ENCODE assay signal across 8 cellular contexts in the genomic region with DNA sequence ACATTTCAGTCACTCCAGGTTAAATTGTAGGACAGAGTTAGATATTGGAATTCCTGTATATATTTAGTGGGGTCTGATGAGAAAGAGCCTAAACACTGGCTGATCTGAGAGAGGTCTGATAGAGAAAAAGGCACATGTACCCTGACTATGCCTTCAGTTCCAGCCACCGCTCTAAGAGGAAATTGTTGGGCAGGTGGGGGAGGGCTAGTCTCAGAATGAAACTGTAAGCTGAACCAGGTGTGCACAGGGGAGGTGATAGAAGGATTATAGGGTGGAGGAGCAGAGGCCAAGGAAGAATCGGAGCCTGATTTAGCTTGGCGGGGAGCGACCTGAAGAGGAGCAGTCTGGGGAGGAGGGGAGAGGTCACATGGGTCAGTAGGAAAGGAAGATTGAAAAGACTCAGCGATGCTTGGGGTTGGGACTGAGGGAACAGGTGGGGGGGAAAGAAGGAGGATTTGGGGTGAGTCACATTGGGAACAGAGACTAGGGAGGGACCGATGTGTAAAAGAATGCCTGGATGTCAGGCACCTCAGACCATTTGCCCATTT.
A peak's percentile ranks its signal among the peaks of the same experiment; 100 is the strongest.
DNase-seq lines count a peak whose midpoint lies in the region; ATAC-seq and TF ChIP-seq lines count a peak whose summit lies in the region.
"Not testable (repeated sequence)": the region's sequence is repeated elsewhere in the genome, so short reads cannot be mapped to it uniquely, and the experiment has no call there.

No MANE protein-coding gene starts in this region.

- DNase-seq in DND-41 = not testable (repeated sequence)
- DNase-seq in RPMI8226 = peak; percentile 82
- peak; percentile 54 for DNase-seq in activated CD4-positive, alpha-beta T cell treated with anti-CD3 and anti-CD28 coated beads, Interleukin-2, amount 10 ng/mL, durations not matched to agents 7 days and 5 days
- peak; percentile 34 for DNase-seq in activated T-cell treated with anti-CD3 and anti-CD28 coated beads, Interleukin-2, amount 50 U/mL, for 1 hour
- DNase-seq in activated naive CD4-positive, alpha-beta T cell treated with anti-CD3 and anti-CD28 coated beads, Interleukin-2, amount 50 U/mL, for 16 hours = peak; percentile 56
- peak; percentile 39 to 54 for DNase-seq in left colon
- DNase-seq in stimulated activated CD4-positive, alpha-beta T cell treated with anti-CD3 and anti-CD28 coated beads, Interleukin-12 subunit alpha, Interleukin-12 subunit beta, amount 100 ng/mL, for 4 hours = peak; percentile 20

- peak overlapping the region; percentile 2 for H3K4me3 Mint-ChIP-seq in activated CD4-positive, alpha-beta T cell treated with anti-CD3 and anti-CD28 coated beads, Interleukin-2, amount 10 ng/mL, durations not matched to agents 7 days and 5 days
- peak overlapping the region; percentile 27 for H3K4me3 Mint-ChIP-seq in stimulated activated memory B cell treated with anti-CD40 and anti-IgM and Interleukin-4, amounts not matched to agents 10 μg/mL and 1 μg/mL and 100 μg/mL, for 72 hours

- not testable (repeated sequence) for H3K4me3 ChIP-seq in DND-41 (ENCODE audit: low read depth in 1 of 2, low read length in 2 of 2)

- CTCF ChIA-PET in activated CD4-positive, alpha-beta T cell treated with anti-CD3 and anti-CD28 coated beads, Interleukin-2, amount 10 ng/mL, durations not matched to agents 7 days and 5 days (lab: Charles Lee) = interaction anchor here (1.1 kb wide), 1 partner anchor 223 kb away, joined by 6 read pairs; no protein-coding TSS in a partner anchor

- not testable (repeated sequence) for H3K27me3 ChIP-seq in DND-41 (ENCODE audit: insufficient read depth, low read length, poor library complexity)

- not testable (repeated sequence) for H3K27me3 Mint-ChIP-seq in activated CD4-positive, alpha-beta T cell treated with anti-CD3 and anti-CD28 coated beads, Interleukin-2, amount 10 ng/mL, durations not matched to agents 7 days and 5 days
- H3K27me3 Mint-ChIP-seq in stimulated activated memory B cell treated with anti-CD40 and anti-IgM and Interleukin-4, amounts not matched to agents 10 μg/mL and 1 μg/mL and 100 μg/mL, for 72 hours = peaks cover 11% of the 10 kb centered on the region

- not testable (repeated sequence) for H2AFZ ChIP-seq in DND-41 (ENCODE audit: low read depth, low read length)

- not testable (repeated sequence) for H3K4me2 ChIP-seq in DND-41 (ENCODE audit: insufficient read depth, low read length)

- H3K36me3 ChIP-seq in DND-41 (ENCODE audit: insufficient read depth, low read length) = not testable (repeated sequence)

- not testable (repeated sequence) for H3K79me2 ChIP-seq in DND-41 (ENCODE audit: insufficient read depth, low read length)

- 0 out of 2 replicates have a peak overlapping the region, but pooled peaks have one; percentile 60 for H3K27ac ChIP-seq in DND-41 (ENCODE audit: low read length)

- H3K27ac Mint-ChIP-seq in activated CD4-positive, alpha-beta T cell treated with anti-CD3 and anti-CD28 coated beads, Interleukin-2, amount 10 ng/mL, durations not matched to agents 7 days and 5 days = peak overlapping the region; percentile 55
- H3K27ac Mint-ChIP-seq in stimulated activated memory B cell treated with anti-CD40 and anti-IgM and Interleukin-4, amounts not matched to agents 10 μg/mL and 1 μg/mL and 100 μg/mL, for 72 hours = peak overlapping the region; percentile 50

- H3K9ac ChIP-seq in DND-41 (ENCODE audit: low read depth, low read length) = not testable (repeated sequence)

- H3K9me3 ChIP-seq in DND-41 (ENCODE audit: insufficient read depth, low read length, severe bottlenecking) = not testable (repeated sequence)

- not testable (repeated sequence) for H4K20me1 ChIP-seq in DND-41 (ENCODE audit: insufficient read depth, low read length)

- not testable (repeated sequence) for H3K4me1 ChIP-seq in DND-41 (ENCODE audit: insufficient read depth, low read length)

- POLR2A ChIA-PET in activated CD4-positive, alpha-beta T cell treated with anti-CD3 and anti-CD28 coated beads, Interleukin-2, amount 10 ng/mL, durations not matched to agents 7 days and 5 days (lab: Charles Lee) = not testable (repeated sequence)

- not testable (repeated sequence) for ATAC-seq in DND-41 (ENCODE audit: insufficient read depth, low read depth)
- peak; percentile 76 for ATAC-seq in left colon
- peak; percentile 51 for ATAC-seq in stimulated activated memory B cell treated with anti-CD40 and anti-IgM and Interleukin-4, amounts not matched to agents 10 μg/mL and 1 μg/mL and 100 μg/mL, for 72 hours

- intact Hi-C loops in left colon (cut with DNase I, micrococcal nuclease) = not testable (repeated sequence)

- H3K4me1 Mint-ChIP-seq in activated CD4-positive, alpha-beta T cell treated with anti-CD3 and anti-CD28 coated beads, Interleukin-2, amount 10 ng/mL, durations not matched to agents 7 days and 5 days; stimulated activated memory B cell treated with anti-CD40 and anti-IgM and Interleukin-4, amounts not matched to agents 10 μg/mL and 1 μg/mL and 100 μg/mL, for 72 hours: not testable (repeated sequence)

- not testable (repeated sequence) for H3K36me3 Mint-ChIP-seq in activated CD4-positive, alpha-beta T cell treated with anti-CD3 and anti-CD28 coated beads, Interleukin-2, amount 10 ng/mL, durations not matched to agents 7 days and 5 days (ENCODE audit: low read depth); stimulated activated memory B cell treated with anti-CD40 and anti-IgM and Interleukin-4, amounts not matched to agents 10 μg/mL and 1 μg/mL and 100 μg/mL, for 72 hours

- not testable (repeated sequence) for TF ChIP-seq CTCF in DND-41 (IDR thresholded peaks at IDR 0.05; ENCODE audit: borderline replicate concordance, extremely low read depth, low read length, poor library complexity, severe bottlenecking)

- H3K9me3 Mint-ChIP-seq in activated CD4-positive, alpha-beta T cell treated with anti-CD3 and anti-CD28 coated beads, Interleukin-2, amount 10 ng/mL, durations not matched to agents 7 days and 5 days; stimulated activated memory B cell treated with anti-CD40 and anti-IgM and Interleukin-4, amounts not matched to agents 10 μg/mL and 1 μg/mL and 100 μg/mL, for 72 hours: not testable (repeated sequence)
